ENCODE assay signal across 7 cellular contexts in the genomic region with DNA sequence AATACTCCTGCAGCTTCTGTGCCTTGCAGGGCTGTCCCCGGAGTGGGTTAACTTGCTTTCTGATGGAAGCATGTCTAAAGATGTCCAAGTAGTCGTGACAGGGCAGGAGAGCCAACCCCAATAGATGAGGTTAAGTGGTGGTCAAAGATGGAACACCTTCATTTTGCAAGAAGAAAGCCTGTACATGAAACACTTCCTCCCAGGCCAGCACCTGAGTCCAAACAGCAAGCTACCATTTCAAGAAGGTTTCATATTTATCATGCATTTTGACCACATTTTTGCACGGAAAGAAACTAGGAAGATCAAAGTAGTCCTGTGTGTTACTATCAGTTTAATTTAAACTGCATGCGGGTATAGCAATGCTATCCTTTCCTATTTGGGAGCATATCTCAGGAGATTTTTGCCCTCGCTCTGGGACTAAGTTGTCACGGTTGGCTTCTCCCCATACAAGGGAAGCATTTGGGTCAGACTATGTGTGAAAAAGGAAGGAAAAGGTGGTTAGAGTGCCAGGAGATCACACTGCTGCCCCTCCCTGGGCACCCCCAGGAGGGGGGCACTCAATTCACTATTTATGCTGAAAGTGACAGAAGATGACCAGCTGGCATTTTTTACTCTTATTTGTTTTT.
DNase-seq lines count a peak whose midpoint lies in the region; ATAC-seq and TF ChIP-seq lines count a peak whose summit lies in the region.

No MANE protein-coding gene starts in this region.

- H3K4me2 ChIP-seq in osteoblast (ENCODE audit: insufficient read depth, low read length), result peak overlapping the region; percentile 87

- H3K27me3 Mint-ChIP-seq in activated naive CD8-positive, alpha-beta T cell treated with anti-CD3 and anti-CD28 coated beads, Interleukin-2, amount 10 ng/mL, durations not matched to agents 7 days and 5 days, result no peaks in the 10 kb centered on the region

- no peaks in the 10 kb centered on the region for H3K36me3 ChIP-seq in osteoblast (ENCODE audit: insufficient read depth, low read length)

- peak overlapping the region; percentile 66 for H3K27ac ChIP-seq in osteoblast (ENCODE audit: low read depth, low read length)

- H3K9me3 ChIP-seq in osteoblast (ENCODE audit: low read depth, low read length), result no peaks in the 10 kb centered on the region

- peaks cover 26% of the 10 kb centered on the region for H3K4me1 ChIP-seq in osteoblast (ENCODE audit: insufficient read depth, low read length)

- DNase-seq in activated naive CD8-positive, alpha-beta T cell treated with anti-CD3 and anti-CD28 coated beads, Interleukin-2, amount 10 ng/mL, durations not matched to agents 7 days and 5 days, result no peak
- DNase-seq in osteoblast (ENCODE audit: insufficient read length, low spot score, missing footprints) (no peak), DMS114 treated with DMSO at 0.1 percent for 48 hours (lab: John Stamatoyannopoulos, UW; ENCODE audit: unreplicated experiment) (no peak), mucosa of gallbladder (ENCODE audit: low spot score) (no peak), DMS53 (lab: John Stamatoyannopoulos, UW) (no peak)

- peak overlapping the region; percentile 41 for H3K27ac Mint-ChIP-seq in activated naive CD8-positive, alpha-beta T cell treated with anti-CD3 and anti-CD28 coated beads, Interleukin-2, amount 10 ng/mL, durations not matched to agents 7 days and 5 days

- POLR2A ChIA-PET in activated naive CD8-positive, alpha-beta T cell treated with anti-CD3 and anti-CD28 coated beads, Interleukin-2, amount 10 ng/mL, durations not matched to agents 7 days and 5 days (lab: Charles Lee), result no interaction called here

- no peaks in the 10 kb centered on the region for H3K36me3 Mint-ChIP-seq in activated naive CD8-positive, alpha-beta T cell treated with anti-CD3 and anti-CD28 coated beads, Interleukin-2, amount 10 ng/mL, durations not matched to agents 7 days and 5 days

- H3K79me2 ChIP-seq in osteoblast (ENCODE audit: insufficient read depth, low read length), result no peaks in the 10 kb centered on the region

- ATAC-seq in GM19023 (IDR thresholded peaks at IDR 0.05; ENCODE audit: unreplicated experiment) (peak; percentile 38), HG02884 (IDR thresholded peaks at IDR 0.05; ENCODE audit: unreplicated experiment) (peak; percentile 33)
- ATAC-seq in activated naive CD8-positive, alpha-beta T cell treated with anti-CD3 and anti-CD28 coated beads, Interleukin-2, amount 10 ng/mL, durations not matched to agents 7 days and 5 days (ENCODE audit: low read depth), result peak; percentile 22

- H2AFZ ChIP-seq in osteoblast (ENCODE audit: low read length), result peak overlapping the region; percentile 85

- no peak for TF ChIP-seq CTCF in osteoblast (IDR thresholded peaks at IDR 0.05; ENCODE audit: extremely low read depth, low read depth, low read length)

- peaks cover 17% of the 10 kb centered on the region for H3K4me1 Mint-ChIP-seq in activated naive CD8-positive, alpha-beta T cell treated with anti-CD3 and anti-CD28 coated beads, Interleukin-2, amount 10 ng/mL, durations not matched to agents 7 days and 5 days

- H3K4me3 ChIP-seq in osteoblast (ENCODE audit: insufficient read depth, low read length), result peak overlapping the region; percentile 68

- peak overlapping the region; percentile 82 for H3K4me3 Mint-ChIP-seq in activated naive CD8-positive, alpha-beta T cell treated with anti-CD3 and anti-CD28 coated beads, Interleukin-2, amount 10 ng/mL, durations not matched to agents 7 days and 5 days

- peaks cover 1% of the 10 kb centered on the region for H3K9me3 Mint-ChIP-seq in activated naive CD8-positive, alpha-beta T cell treated with anti-CD3 and anti-CD28 coated beads, Interleukin-2, amount 10 ng/mL, durations not matched to agents 7 days and 5 days

- H3K27me3 ChIP-seq in osteoblast (ENCODE audit: insufficient read depth, low read length), result no peaks in the 10 kb centered on the region

- no peaks in the 10 kb centered on the region for H4K20me1 ChIP-seq in osteoblast (ENCODE audit: insufficient read depth, low read length)
